Comparison of ENCODE assay signal across 9 cellular contexts in genomic region chr6:42520786-42521607, GRCh38.
DNase-seq lines count a peak whose midpoint lies in the region; ATAC-seq and FAIRE-seq lines count a peak whose summit lies in the region.
"Had no signal": no experiment of that assay in that cellular context is flagged by ENCODE, and none has a peak within 500 bp of the region (broad histone marks: within the 10 kb centered on the region; RNA-seq: fewer than 3 reads in every experiment).

No MANE protein-coding gene starts in this region.

- peak; percentile 31 for DNase-seq in RCC 7860 (ENCODE audit: low spot score)
- DNase-seq in hepatic stellate cell (ENCODE audit: low spot score) = peak; percentile 33
- no peak for DNase-seq in UCSD-AML1 (lab: John Stamatoyannopoulos, UW; ENCODE audit: unreplicated experiment)
- no peak for DNase-seq in iPS-NIHi11 (ENCODE audit: low spot score)
- no peak for DNase-seq in HUDEP-2 (lab: John Stamatoyannopoulos, UW; ENCODE audit: unreplicated experiment in 76 of 76)
- no peak for DNase-seq in NCI-H1930 (lab: John Stamatoyannopoulos, UW)

- ATAC-seq in GM18519 (IDR thresholded peaks at IDR 0.05; ENCODE audit: low FRiP score, unreplicated experiment) (peak; percentile 36), HG02798 (IDR thresholded peaks at IDR 0.05; ENCODE audit: poor library complexity, unreplicated experiment) (peak; percentile 70)

- FAIRE-seq in RCC 7860 (lab: Jason Lieb, UNC) = peak; percentile 30
- FAIRE-seq: endothelial cell of umbilical vein had no signal

Comparison
In these comparisons a context has a peak if more than half of its experiments do, and no peak if none do; other contexts are left out.
1. DNase-seq: peak in RCC 7860 (single experiment) and hepatic stellate cell (single experiment); none in UCSD-AML1 (single experiment), iPS-NIHi11 (single experiment), HUDEP-2 (0 of 76) and NCI-H1930 (0 of 2).